In genomic region chr13:29196409-29197074, GRCh38 we compare ENCODE assay signal across 17 cellular contexts.
DNase-seq lines count a peak whose midpoint lies in the region; ATAC-seq and TF ChIP-seq lines count a peak whose summit lies in the region.
"Had no signal": no experiment of that assay in that cellular context is flagged by ENCODE, and none has a peak within 500 bp of the region (broad histone marks: within the 10 kb centered on the region; RNA-seq: fewer than 3 reads in every experiment).

No MANE protein-coding gene starts in this region.

- DNase-seq in NOMO-1 treated with dmso at 0.1 percent for 144 hours (lab: John Stamatoyannopoulos, UW; ENCODE audit: unreplicated experiment) (peak; percentile 42), heart right ventricle (no peak), occipital lobe (lab: John Stamatoyannopoulos, UW) (no peak), NCI-H2029 treated with DMSO at 0.1 percent for 48 hours (lab: John Stamatoyannopoulos, UW) (no peak), NCI-H69 (lab: John Stamatoyannopoulos, UW) (no peak)
- DNase-seq: activated CD4-positive, alpha-beta T cell treated with anti-CD3 and anti-CD28 coated beads for 4 hours; activated naive CD4-positive, alpha-beta T cell treated with anti-CD3 and anti-CD28 coated beads, Interleukin-2, amount 50 U/mL, for 16 hours; CD4-positive, alpha-beta T cell; dermis blood vessel endothelial cell; NCI-H2107; stimulated activated CD4-positive, alpha-beta T cell treated with anti-CD3 and anti-CD28 coated beads, Interleukin-2, amount 100 ng/mL, for 48 hours had no signal

- no peaks in the 10 kb centered on the region for H3K27me3 ChIP-seq in heart right ventricle
- H3K27me3 ChIP-seq: suprapubic skin had no signal

- no peaks in the 10 kb centered on the region for H3K4me1 ChIP-seq in heart right ventricle
- H3K4me1 ChIP-seq: parathyroid adenoma, suprapubic skin had no signal

- intact Hi-C loops in heart right ventricle (cut with DNase I) = no loop called here

- H3K27ac ChIP-seq in heart right ventricle = no peak overlapping the region
- H3K27ac ChIP-seq: parathyroid adenoma, suprapubic skin had no signal

- WGBS in heart right ventricle, 2 donors = 86% methylated on average over 2 of the region's 2 CpGs

- no peak for TF ChIP-seq CTCF in heart right ventricle (IDR thresholded peaks at IDR 0.05)

- ATAC-seq in GM18867 (IDR thresholded peaks at IDR 0.05; ENCODE audit: unreplicated experiment) (peak; percentile 90), GM21528 (IDR thresholded peaks at IDR 0.05; ENCODE audit: low FRiP score, unreplicated experiment) (peak; percentile 91), HG03097 (IDR thresholded peaks at IDR 0.05; ENCODE audit: low FRiP score, unreplicated experiment) (peak; percentile 96), heart right ventricle (no peak)
- ATAC-seq: Right ventricle myocardium inferior had no signal

- H3K36me3 ChIP-seq in heart right ventricle = no peaks in the 10 kb centered on the region
- H3K36me3 ChIP-seq: suprapubic skin had no signal

- no peak overlapping the region for H3K4me3 ChIP-seq in heart right ventricle
- H3K4me3 ChIP-seq: suprapubic skin had no signal

- H3K9me3 ChIP-seq in heart right ventricle = peaks cover 0 to 32% (median 8%) of the 10 kb centered on the region in 11 donors

Comparison
In these comparisons a context has a peak if more than half of its experiments do, and no peak if none do; other contexts are left out.
1. ATAC-seq: peak in GM18867 (single experiment), GM21528 (single experiment) and HG03097 (single experiment); none in heart right ventricle (0 of 8).